ENCODE assay signal across 8 cellular contexts in the genomic region with DNA sequence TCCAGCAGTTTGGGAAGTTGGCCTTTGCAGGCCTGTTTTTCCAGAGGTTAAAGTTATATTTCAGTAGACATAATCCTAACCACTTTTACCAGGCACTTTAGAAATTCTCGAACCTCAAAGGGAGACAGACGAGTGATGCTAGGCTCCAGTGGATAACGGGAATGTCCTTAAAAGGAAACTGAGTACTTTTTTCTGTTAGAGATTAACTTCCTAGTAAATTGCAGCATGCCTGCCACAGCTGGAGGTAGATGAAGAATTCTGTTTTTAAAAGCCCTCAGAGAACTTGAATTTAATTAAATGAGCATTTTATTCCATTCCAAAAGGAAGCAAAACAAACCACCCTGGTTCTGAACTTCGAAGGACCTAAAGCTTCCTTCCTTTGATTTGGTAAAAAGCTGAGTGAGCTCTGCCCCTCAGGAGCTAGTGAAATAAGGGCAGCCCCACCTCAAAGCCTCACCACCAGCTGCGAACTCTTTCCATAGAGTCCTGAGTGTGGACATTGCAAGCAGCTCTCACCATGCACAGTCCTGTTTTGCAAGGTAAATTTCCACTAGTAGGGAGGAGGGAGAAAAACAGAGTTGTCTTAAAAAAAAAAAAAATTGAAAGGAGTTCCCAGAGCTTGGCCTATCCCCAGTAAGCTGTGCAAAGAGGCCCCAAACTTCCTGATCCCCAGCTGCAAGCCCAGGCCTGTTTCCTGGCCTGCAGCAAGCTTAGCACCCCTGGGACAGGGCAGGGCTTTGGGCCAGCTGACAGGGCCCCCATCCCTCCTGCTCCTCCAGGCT. TPM values are rescaled to one million over a fixed set of nuclear protein-coding genes. Genes with fewer than 3 reads are reported as not detected.
DNase-seq lines count a peak whose midpoint lies in the region; ATAC-seq and TF ChIP-seq lines count a peak whose summit lies in the region.

No MANE protein-coding gene starts in this region.

- H3F3A ChIP-seq in smooth muscle cell (ENCODE audit: low read depth) = peaks cover 11% of the 10 kb centered on the region

- POLR2A ChIA-PET in CD4-positive, alpha-beta T cell (lab: Charles Lee) = interaction anchor here (0.7 kb wide), 1 partner anchor 113 kb away, joined by 3 read pairs; no protein-coding TSS in a partner anchor

- H3K4me3 ChIP-seq in SK-N-MC (peak overlapping the region; percentile 59), smooth muscle cell (no peak overlapping the region)

- no peak for DNase-seq in SK-N-MC (ENCODE audit: low read depth, low spot score)
- DNase-seq in left cardiac atrium = peak; percentile 79
- DNase-seq in smooth muscle cell (lab: John Stamatoyannopoulos, UW; ENCODE audit: unreplicated experiment) = no peak
- DNase-seq in SK-N-DZ (ENCODE audit: low spot score) = no peak
- no peak for DNase-seq in activated naive CD4-positive, alpha-beta T cell treated with anti-CD3 and anti-CD28 coated beads for 36 hours
- no peak for DNase-seq in CD4-positive, alpha-beta T cell
- no peak for DNase-seq in central memory CD4-positive, alpha-beta T cell

- intact Hi-C loops in left cardiac atrium (cut with DNase I) = no loop called here
- intact Hi-C loops in activated naive CD4-positive, alpha-beta T cell treated with anti-CD3 and anti-CD28 coated beads for 36 hours (cut with micrococcal nuclease) = no loop called here
- intact Hi-C loops in CD4-positive, alpha-beta T cell (cut with DNase I, micrococcal nuclease) = no loop called here

- ATAC-seq in GM21515 (IDR thresholded peaks at IDR 0.05; ENCODE audit: unreplicated experiment) = peak; percentile 64
- ATAC-seq in left cardiac atrium = peak; percentile 78 to 93
- ATAC-seq in CD4-positive, alpha-beta T cell (ENCODE audit: poor library complexity) = no peak

- H3K36me3 ChIP-seq in SK-N-MC (ENCODE audit: insufficient read depth, low read length) = no peaks in the 10 kb centered on the region
- no peaks in the 10 kb centered on the region for H3K36me3 ChIP-seq in smooth muscle cell (ENCODE audit: low read depth)

- H2AFZ ChIP-seq in smooth muscle cell (ENCODE audit: low read depth) = peak overlapping the region; percentile 83

- no peaks in the 10 kb centered on the region for H4K20me1 ChIP-seq in smooth muscle cell (ENCODE audit: low read depth)

- no peaks in the 10 kb centered on the region for H3K79me2 ChIP-seq in smooth muscle cell (ENCODE audit: low read depth)

- H3K27ac Mint-ChIP-seq in activated naive CD4-positive, alpha-beta T cell treated with anti-CD3 and anti-CD28 coated beads for 36 hours = no peak overlapping the region
- no peak overlapping the region for H3K27ac Mint-ChIP-seq in CD4-positive, alpha-beta T cell

- no peaks in the 10 kb centered on the region for H3K27me3 ChIP-seq in smooth muscle cell (ENCODE audit: low read depth)
- no peaks in the 10 kb centered on the region for H3K27me3 ChIP-seq in CD4-positive, alpha-beta T cell (ENCODE audit: control insufficient read depth, insufficient read depth, low read length)

- CTCF ChIA-PET in activated naive CD4-positive, alpha-beta T cell treated with anti-CD3 and anti-CD28 coated beads for 36 hours (lab: Charles Lee) = no interaction called here
- CTCF ChIA-PET in CD4-positive, alpha-beta T cell (lab: Charles Lee) = no interaction called here

- peak overlapping the region; percentile 54 for H3K4me2 ChIP-seq in smooth muscle cell

- no peaks in the 10 kb centered on the region for H3K36me3 Mint-ChIP-seq in activated naive CD4-positive, alpha-beta T cell treated with anti-CD3 and anti-CD28 coated beads for 36 hours (ENCODE audit: low read depth)
- no peaks in the 10 kb centered on the region for H3K36me3 Mint-ChIP-seq in CD4-positive, alpha-beta T cell (ENCODE audit: low read depth)

- peaks cover 3% of the 10 kb centered on the region for H3K4me1 Mint-ChIP-seq in activated naive CD4-positive, alpha-beta T cell treated with anti-CD3 and anti-CD28 coated beads for 36 hours (ENCODE audit: low read depth)
- H3K4me1 Mint-ChIP-seq in CD4-positive, alpha-beta T cell (ENCODE audit: low read depth) = no peaks in the 10 kb centered on the region

- H3K4me3 Mint-ChIP-seq in activated naive CD4-positive, alpha-beta T cell treated with anti-CD3 and anti-CD28 coated beads for 36 hours = no peak overlapping the region
- H3K4me3 Mint-ChIP-seq in CD4-positive, alpha-beta T cell = no peak overlapping the region

- no peaks in the 10 kb centered on the region for H3K9me3 ChIP-seq in SK-N-MC (ENCODE audit: low read depth, low read length)
- no peaks in the 10 kb centered on the region for H3K9me3 ChIP-seq in smooth muscle cell (replicated peaks; ENCODE audit: low read depth)
- no peaks in the 10 kb centered on the region for H3K9me3 ChIP-seq in CD4-positive, alpha-beta T cell (ENCODE audit: control insufficient read depth, low read length)

- no peak for TF ChIP-seq CTCF in smooth muscle cell (IDR thresholded peaks at IDR 0.05; ENCODE audit: borderline replicate concordance, insufficient read depth, poor library complexity, severe bottlenecking)
- no peak for TF ChIP-seq CTCF in CD4-positive, alpha-beta T cell (IDR thresholded peaks at IDR 0.05)

- peaks cover 3% of the 10 kb centered on the region for H3K27me3 Mint-ChIP-seq in activated naive CD4-positive, alpha-beta T cell treated with anti-CD3 and anti-CD28 coated beads for 36 hours (ENCODE audit: low read depth)
- H3K27me3 Mint-ChIP-seq in CD4-positive, alpha-beta T cell = peaks cover 24% of the 10 kb centered on the region

- 21% methylated on average over 5 of the region's 5 CpGs for WGBS in smooth muscle cell (ENCODE audit: low lambda C conversion rate)

- H3K27ac ChIP-seq in SK-N-MC (peak overlapping the region; percentile 78), smooth muscle cell (ENCODE audit: low read depth) (no peak overlapping the region)
- no peak overlapping the region for H3K27ac ChIP-seq in CD4-positive, alpha-beta T cell (ENCODE audit: low read depth, low read length)

- H3K9me3 Mint-ChIP-seq in activated naive CD4-positive, alpha-beta T cell treated with anti-CD3 and anti-CD28 coated beads for 36 hours = no peaks in the 10 kb centered on the region
- no peaks in the 10 kb centered on the region for H3K9me3 Mint-ChIP-seq in CD4-positive, alpha-beta T cell

- H3K9ac ChIP-seq in SK-N-MC (ENCODE audit: insufficient read length) (no peak overlapping the region), smooth muscle cell (ENCODE audit: low read depth) (no peak overlapping the region)

- peaks cover 31% of the 10 kb centered on the region for H3K4me1 ChIP-seq in smooth muscle cell (ENCODE audit: low read depth)

RNA-seq across cellular contexts. Expression of gene CHD9NB, which starts 11.3 kb away (rescaled TPM):
- total RNA-seq in left cardiac atrium (under 1 TPM; 0.47 to 0.94 TPM), smooth muscle cell (not detected in 2 replicates)
- polyA plus RNA-seq in smooth muscle cell = not detected in 2 replicates
- polyA plus RNA-seq in SK-N-DZ (2014; cell fraction: cytosol; rRNA removed) = not detected in 2 replicates
- polyA plus RNA-seq in SK-N-DZ (2014; cell fraction: nucleus; rRNA removed) = not detected in 2 replicates
- under 1 TPM; 0.17 to 0.19 TPM for total RNA-seq in activated naive CD4-positive, alpha-beta T cell treated with anti-CD3 and anti-CD28 coated beads for 36 hours
- not detected for total RNA-seq in CD4-positive, alpha-beta T cell

RNA-seq across cellular contexts. Expression of gene CHD9, which starts 13.4 kb away (rescaled TPM):
- 10 to 100 TPM; 44.2 to 60.3 TPM for total RNA-seq in left cardiac atrium
- 101 and 117 TPM in 2 replicates for total RNA-seq in smooth muscle cell
- 43.7 and 50.6 TPM in 2 replicates for polyA plus RNA-seq in smooth muscle cell
- 13.6 and 17.1 TPM in 2 replicates for polyA plus RNA-seq in SK-N-DZ (2014; cell fraction: cytosol; rRNA removed)
- polyA plus RNA-seq in SK-N-DZ (2014; cell fraction: nucleus; rRNA removed) = 23.4 and 32.7 TPM in 2 replicates
- 1 to 10 TPM; 9.4 to 9.7 TPM for total RNA-seq in activated naive CD4-positive, alpha-beta T cell treated with anti-CD3 and anti-CD28 coated beads for 36 hours
- 10 to 100 TPM; 28.2 to 28.8 TPM for total RNA-seq in CD4-positive, alpha-beta T cell
